ENCODE assay signal across 8 cellular contexts in genomic region chrX:70049406-70049805, GRCh38. TPM values are rescaled to one million over a fixed set of nuclear protein-coding genes. Genes with fewer than 3 reads are reported as not detected.
"Had no signal": no experiment of that assay in that cellular context is flagged by ENCODE, and none has a peak within 500 bp of the region (broad histone marks: within the 10 kb centered on the region; RNA-seq: fewer than 3 reads in every experiment).

No MANE protein-coding gene starts in this region.

- FAIRE-seq: HepG2, K562 had no signal

- DNase-seq: IMR-90, KBM-7 had no signal

- H3K36me3 Mint-ChIP-seq: IgD-negative memory B cell had no signal

- H3K4me3 Mint-ChIP-seq: IgD-negative memory B cell had no signal

- H3K4me1 Mint-ChIP-seq: IgD-negative memory B cell had no signal

- H3K4me3 ChIP-seq: K562 had no signal

- H3K27ac ChIP-seq: HL-60 had no signal

- H3K27ac Mint-ChIP-seq: IgD-negative memory B cell had no signal

- H3K9me3 Mint-ChIP-seq: IgD-negative memory B cell had no signal

RNA-seq across cellular contexts. Expression of gene AWAT2, which starts 0.3 kb away (rescaled TPM):
- total RNA-seq: HepG2, HT-29, K562 had no signal

RNA-seq across cellular contexts. Expression of gene OTUD6A, which starts 12.9 kb away (rescaled TPM):
- total RNA-seq: HepG2, HT-29, HT1080, IMR-90, K562 had no signal
